20 cellular contexts compared by ENCODE assay signal in genomic region chr1:197106869-197107268, GRCh38. TPM values are rescaled to one million over a fixed set of nuclear protein-coding genes. Genes with fewer than 3 reads are reported as not detected.
DNase-seq lines count a peak whose midpoint lies in the region; ATAC-seq and TF ChIP-seq lines count a peak whose summit lies in the region.
"Had no signal": no experiment of that assay in that cellular context is flagged by ENCODE, and none has a peak within 500 bp of the region (broad histone marks: within the 10 kb centered on the region; RNA-seq: fewer than 3 reads in every experiment).

No MANE protein-coding gene starts in this region.

- H3K9ac ChIP-seq in fibroblast of lung (ENCODE audit: insufficient read depth, low read length): no peak overlapping the region

- H3K4me2 ChIP-seq in fibroblast of lung (ENCODE audit: extremely low read depth, insufficient read depth, low read length) (no peak overlapping the region), osteoblast (ENCODE audit: insufficient read depth, low read length) (no peak overlapping the region)
- H3K4me2 ChIP-seq: A549 had no signal

- H3K4me1 ChIP-seq in fibroblast of lung (ENCODE audit: control insufficient read depth, extremely low read depth, insufficient read depth, low read length) (no peaks in the 10 kb centered on the region), osteoblast (ENCODE audit: insufficient read depth, low read length) (peaks cover 3% of the 10 kb centered on the region)
- H3K4me1 ChIP-seq: A549, Caco-2 had no signal

- no peak for TF ChIP-seq RAD21 in Ishikawa (IDR thresholded peaks at IDR 0.05; ENCODE audit: low read depth)

- ATAC-seq in HG03354 (IDR thresholded peaks at IDR 0.05; ENCODE audit: poor library complexity, severe bottlenecking, unreplicated experiment): no peak
- ATAC-seq in GM19397 (IDR thresholded peaks at IDR 0.05; ENCODE audit: unreplicated experiment): no peak
- ATAC-seq: A549 had no signal

- H3K36me3 ChIP-seq in fibroblast of lung (ENCODE audit: control insufficient read depth, insufficient read depth, low read length): no peaks in the 10 kb centered on the region
- peaks cover 10% of the 10 kb centered on the region for H3K36me3 ChIP-seq in osteoblast (ENCODE audit: insufficient read depth, low read length)

- no peaks in the 10 kb centered on the region for H3K79me2 ChIP-seq in fibroblast of lung (ENCODE audit: control insufficient read depth, insufficient read depth, low read length)
- peaks cover 15% of the 10 kb centered on the region for H3K79me2 ChIP-seq in osteoblast (ENCODE audit: insufficient read depth, low read length)

- H3K27me3 ChIP-seq in fibroblast of lung (ENCODE audit: control insufficient read depth, insufficient read depth, low read length) (no peaks in the 10 kb centered on the region), osteoblast (ENCODE audit: insufficient read depth, low read length) (no peaks in the 10 kb centered on the region)

- no peak overlapping the region for H3K27ac ChIP-seq in fibroblast of lung (ENCODE audit: insufficient read depth, low read length)
- no peak overlapping the region for H3K27ac ChIP-seq in osteoblast (ENCODE audit: low read depth, low read length)
- H3K27ac ChIP-seq: A549, C4-2B, HL-60 had no signal

- H3K9me3 ChIP-seq in fibroblast of lung (ENCODE audit: control insufficient read depth, insufficient read depth, low read depth, low read length) (no peaks in the 10 kb centered on the region), osteoblast (ENCODE audit: low read depth, low read length) (no peaks in the 10 kb centered on the region)
- H3K9me3 ChIP-seq: A549, Caco-2 had no signal

- H3K4me3 ChIP-seq in choroid plexus epithelial cell (ENCODE audit: low read depth, low read length) (no peak overlapping the region), fibroblast of lung (replicated peaks in 1 of 4; ENCODE audit: control extremely low read depth in 1 of 4, insufficient read depth in 1 of 4, low read depth in 3 of 4, low read length in 4 of 4) (no peak overlapping the region), osteoblast (ENCODE audit: insufficient read depth, low read length) (no peak overlapping the region)
- H3K4me3 ChIP-seq: A549 had no signal

- H4K20me1 ChIP-seq in fibroblast of lung (ENCODE audit: control insufficient read depth, extremely low read depth, insufficient read depth, low read length) (no peaks in the 10 kb centered on the region), osteoblast (ENCODE audit: insufficient read depth, low read length) (no peaks in the 10 kb centered on the region)

- H2AFZ ChIP-seq in fibroblast of lung (ENCODE audit: low read length) (peak overlapping the region; percentile 27), osteoblast (ENCODE audit: low read length) (peak overlapping the region; percentile 21)

- DNase-seq in choroid plexus epithelial cell (ENCODE audit: low read depth) (peak; percentile 58), fibroblast of lung (ENCODE audit: low read depth in 2 of 2) (no peak), osteoblast (ENCODE audit: insufficient read length, low spot score, missing footprints) (no peak), occipital lobe (lab: John Stamatoyannopoulos, UW) (no peak), NCI-H1417 treated with DMSO at 0.1 percent for 48 hours (lab: John Stamatoyannopoulos, UW) (no peak)
- DNase-seq: AML-193; Caco-2; CD4-positive, alpha-beta T cell; GDM1; H9; KBM-7 had no signal

- peak; percentile 28; the same call in 1 of the 2 replicates for TF ChIP-seq EP300 in Ishikawa (IDR thresholded peaks at IDR 0.05; ENCODE audit: borderline replicate concordance)

- no peak for TF ChIP-seq CTCF in choroid plexus epithelial cell (conservative IDR thresholded peaks at IDR 0.05; ENCODE audit: low read depth, low read length)
- TF ChIP-seq CTCF in fibroblast of lung (conservative IDR thresholded peaks at IDR 0.05 in 1 of 2, IDR thresholded peaks at IDR 0.05 in 1 of 2; ENCODE audit: low read depth in 1 of 2, low read length in 2 of 2): no peak
- TF ChIP-seq CTCF in osteoblast (IDR thresholded peaks at IDR 0.05; ENCODE audit: extremely low read depth, low read depth, low read length): no peak

TF ChIP-seq in Ishikawa, 13 proteins besides CTCF, POLR2A, EP300 and RAD21:
- TF ChIP-seq EGR1 (IDR thresholded peaks at IDR 0.05) (no peak), NFIC (IDR thresholded peaks at IDR 0.05) (no peak), REST (IDR thresholded peaks at IDR 0.05; ENCODE audit: low read depth) (no peak), TEAD4 (IDR thresholded peaks at IDR 0.05) (peak; percentile 72), CEBPB (IDR thresholded peaks at IDR 0.05) (peak; percentile 81), ZBTB7A (IDR thresholded peaks at IDR 0.05; ENCODE audit: low read depth) (no peak), TAF1 (IDR thresholded peaks at IDR 0.05; ENCODE audit: low read depth) (no peak), YY1 (IDR thresholded peaks at IDR 0.05; ENCODE audit: low read depth) (no peak)

RNA-seq across cellular contexts. Expression of gene ASPM, which starts 39.6 kb away (rescaled TPM):
- total RNA-seq in fibroblast of lung: 1.8 and 9.7 TPM in 2 replicates
- 4.4 and 15.0 TPM in 2 replicates for polyA plus RNA-seq in fibroblast of lung
- polyA plus RNA-seq in fibroblast of lung (2012): 4.6 and 12.9 TPM in 2 replicates
- polyA minus RNA-seq in fibroblast of lung (ENCODE audit: low replicate concordance): 0.39 and 1.7 TPM in 2 replicates
- 5.1 and 5.6 TPM in 2 replicates for total RNA-seq in osteoblast
- total RNA-seq in occipital lobe: 8.9 TPM

RNA-seq across cellular contexts. Expression of gene F13B, which starts 39.8 kb away (rescaled TPM):
- total RNA-seq in fibroblast of lung: not detected in 2 replicates
- polyA plus RNA-seq in fibroblast of lung: not detected in 2 replicates
- not detected in 2 replicates for polyA plus RNA-seq in fibroblast of lung (2012)
- not detected in 2 replicates for polyA minus RNA-seq in fibroblast of lung (ENCODE audit: low replicate concordance)
- total RNA-seq in osteoblast: under 0.01 TPM in 1 of 2 replicates, not detected in the other
- total RNA-seq in occipital lobe: not detected
- total RNA-seq: Caco-2; CD4-positive, alpha-beta T cell; H1; H9; HT1080 had no signal
- polyA plus RNA-seq: BJ, H1 had no signal
